8 cellular contexts compared by ENCODE assay signal in genomic region chr2:288002-288742, GRCh38.
A peak's percentile ranks its signal among the peaks of the same experiment; 100 is the strongest.
DNase-seq lines count a peak whose midpoint lies in the region; ATAC-seq lines count a peak whose summit lies in the region.

Gene ALKAL2 (minus strand): TSS chr2:288091. CDS start chr2:287835, 256 bp downstream.

- H3K4me3 ChIP-seq in iPS-18c (ENCODE audit: insufficient read depth, low read depth, low read length), result peak within 1 kb of the TSS; percentile 46

- H3K4me3 Mint-ChIP-seq in activated naive CD8-positive, alpha-beta T cell, result peak within 1 kb of the TSS; percentile 62
- H3K4me3 Mint-ChIP-seq in stimulated activated memory B cell treated with anti-CD40 and anti-IgM and Interleukin-4, amounts not matched to agents 10 μg/mL and 1 μg/mL and 100 μg/mL, for 72 hours, result peak within 1 kb of the TSS; percentile 31

- H3K36me3 Mint-ChIP-seq in activated naive CD8-positive, alpha-beta T cell, result peaks cover 3% of the 10 kb centered on the region
- H3K36me3 Mint-ChIP-seq in stimulated activated memory B cell treated with anti-CD40 and anti-IgM and Interleukin-4, amounts not matched to agents 10 μg/mL and 1 μg/mL and 100 μg/mL, for 72 hours, result peaks cover 6% of the 10 kb centered on the region

- peaks cover 12% of the 10 kb centered on the region for H3K27me3 Mint-ChIP-seq in activated naive CD8-positive, alpha-beta T cell
- peaks cover 21% of the 10 kb centered on the region for H3K27me3 Mint-ChIP-seq in stimulated activated memory B cell treated with anti-CD40 and anti-IgM and Interleukin-4, amounts not matched to agents 10 μg/mL and 1 μg/mL and 100 μg/mL, for 72 hours

- peak; percentile 43 for ATAC-seq in stimulated activated memory B cell treated with anti-CD40 and anti-IgM and Interleukin-4, amounts not matched to agents 10 μg/mL and 1 μg/mL and 100 μg/mL, for 72 hours
- ATAC-seq in HG03432 (IDR thresholded peaks at IDR 0.05; ENCODE audit: unreplicated experiment), result no peak

- DNase-seq in NCI-H146 (lab: John Stamatoyannopoulos, UW), result peak; percentile 51
- DNase-seq in NCI-H146 treated with DMSO at 0.1 percent for 48 hours (lab: John Stamatoyannopoulos, UW; ENCODE audit: unreplicated experiment), result no peak
- DNase-seq in SW 1271 (lab: John Stamatoyannopoulos, UW), result no peak
- DNase-seq in C1 segment of cervical spinal cord (lab: John Stamatoyannopoulos, UW), result no peak

- H3K9me3 ChIP-seq in iPS-18c (ENCODE audit: control insufficient read depth, insufficient read depth, low read length), result no peaks in the 10 kb centered on the region

- peaks cover 7% of the 10 kb centered on the region for H3K4me1 Mint-ChIP-seq in activated naive CD8-positive, alpha-beta T cell (ENCODE audit: low read depth)
- H3K4me1 Mint-ChIP-seq in stimulated activated memory B cell treated with anti-CD40 and anti-IgM and Interleukin-4, amounts not matched to agents 10 μg/mL and 1 μg/mL and 100 μg/mL, for 72 hours, result peaks cover 4% of the 10 kb centered on the region

- H3K9me3 Mint-ChIP-seq in activated naive CD8-positive, alpha-beta T cell (ENCODE audit: low read depth), result no peaks in the 10 kb centered on the region
- H3K9me3 Mint-ChIP-seq in stimulated activated memory B cell treated with anti-CD40 and anti-IgM and Interleukin-4, amounts not matched to agents 10 μg/mL and 1 μg/mL and 100 μg/mL, for 72 hours, result no peaks in the 10 kb centered on the region

- H3K27ac Mint-ChIP-seq in activated naive CD8-positive, alpha-beta T cell, result no peak within 1 kb of the TSS
- no peak within 1 kb of the TSS for H3K27ac Mint-ChIP-seq in stimulated activated memory B cell treated with anti-CD40 and anti-IgM and Interleukin-4, amounts not matched to agents 10 μg/mL and 1 μg/mL and 100 μg/mL, for 72 hours
